In the genomic region with DNA sequence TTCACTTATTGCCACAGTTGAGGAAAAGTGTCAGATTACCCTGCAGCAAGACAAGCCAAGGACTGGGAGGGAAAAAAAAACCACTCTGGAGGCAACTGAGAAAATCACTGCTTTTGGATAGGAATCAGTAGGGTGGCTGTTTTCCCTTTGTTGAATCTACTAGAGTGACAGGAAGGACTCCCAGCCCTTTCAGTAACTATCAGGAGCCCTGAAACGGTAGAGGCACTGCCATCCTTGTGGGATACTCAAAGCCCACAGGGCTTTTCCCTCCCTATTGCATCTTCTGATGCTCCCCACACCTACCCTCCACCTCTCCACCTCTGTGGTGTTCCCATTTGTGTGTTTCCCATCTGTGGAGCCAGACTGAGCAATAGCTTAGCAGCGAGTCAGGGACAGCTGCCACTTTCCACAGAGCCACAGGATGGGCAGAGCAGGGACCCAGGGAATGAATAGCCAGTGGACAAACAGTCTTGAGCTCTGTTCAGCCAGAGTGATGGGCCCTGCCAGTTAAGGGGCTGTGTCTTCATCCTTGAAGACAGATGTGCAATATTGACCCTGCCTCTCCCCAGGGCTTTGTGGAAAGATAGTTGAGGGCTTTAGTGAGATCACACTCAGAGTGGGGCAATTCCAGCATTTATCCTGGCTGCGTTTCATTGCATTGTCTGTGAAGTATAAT, we compare ENCODE assay signal across 12 cellular contexts. TPM values are rescaled to one million over a fixed set of nuclear protein-coding genes. Genes with fewer than 3 reads are reported as not detected.
DNase-seq lines count a peak whose midpoint lies in the region; ATAC-seq, FAIRE-seq and TF ChIP-seq lines count a peak whose summit lies in the region.
"Had no signal": no experiment of that assay in that cellular context is flagged by ENCODE, and none has a peak within 500 bp of the region (broad histone marks: within the 10 kb centered on the region; RNA-seq: fewer than 3 reads in every experiment).

No MANE protein-coding gene starts in this region.

- no peak overlapping the region for H3K4me3 ChIP-seq in NT2/D1 (ENCODE audit: insufficient read length, low read depth)
- no peak overlapping the region for H3K4me3 ChIP-seq in fibroblast of the aortic adventitia (ENCODE audit: low read depth, low read length)
- no peak overlapping the region for H3K4me3 ChIP-seq in osteoblast (ENCODE audit: insufficient read depth, low read length)
- H3K4me3 ChIP-seq: left lung, SJSA1 had no signal

- H3K4me1 ChIP-seq in NT2/D1 (ENCODE audit: insufficient read depth, insufficient read length) (peaks cover 13% of the 10 kb centered on the region), osteoblast (ENCODE audit: insufficient read depth, low read length) (peaks cover 19% of the 10 kb centered on the region)

- FAIRE-seq in RCC 7860 (lab: Jason Lieb, UNC) = no peak

- H3K9ac ChIP-seq in NT2/D1 (ENCODE audit: insufficient read length, low read depth) = peak overlapping the region; percentile 56

- TF ChIP-seq CTCF in fibroblast of the aortic adventitia (IDR thresholded peaks at IDR 0.05; ENCODE audit: insufficient read depth, low read length) (no peak), osteoblast (IDR thresholded peaks at IDR 0.05; ENCODE audit: extremely low read depth, low read depth, low read length) (no peak)

- no peak overlapping the region for H3K27ac ChIP-seq in osteoblast (ENCODE audit: low read depth, low read length)
- H3K27ac ChIP-seq: left lung, SJSA1 had no signal

- no peak for ATAC-seq in HG03342 (IDR thresholded peaks at IDR 0.05; ENCODE audit: unreplicated experiment)
- ATAC-seq: left lung had no signal

- H3K4me2 ChIP-seq in osteoblast (ENCODE audit: insufficient read depth, low read length) = no peak overlapping the region

- no peak overlapping the region for H2AFZ ChIP-seq in osteoblast (ENCODE audit: low read length)

- H3K79me2 ChIP-seq in osteoblast (ENCODE audit: insufficient read depth, low read length) = no peaks in the 10 kb centered on the region

- no peaks in the 10 kb centered on the region for H3K27me3 ChIP-seq in NT2/D1 (ENCODE audit: insufficient read depth, insufficient read length)
- no peaks in the 10 kb centered on the region for H3K27me3 ChIP-seq in osteoblast (ENCODE audit: insufficient read depth, low read length)
- H3K27me3 ChIP-seq: left lung, SJSA1 had no signal

- H3K9me3 ChIP-seq in NT2/D1 (ENCODE audit: insufficient read depth, low read length) (no peaks in the 10 kb centered on the region), osteoblast (ENCODE audit: low read depth, low read length) (no peaks in the 10 kb centered on the region)
- H3K9me3 ChIP-seq: left lung, SJSA1 had no signal

- DNase-seq in NCI-H2081 (lab: John Stamatoyannopoulos, UW) = peak; percentile 27 to 35
- DNase-seq in NCI-H2081 treated with DMSO at 0.1 percent for 48 hours (lab: John Stamatoyannopoulos, UW) = no peak
- peak; percentile 71 for DNase-seq in NT2/D1 (ENCODE audit: low read depth, low spot score)
- DNase-seq in fibroblast of the aortic adventitia (ENCODE audit: low read depth) = peak; percentile 79
- peak; percentile 74 for DNase-seq in osteoblast (ENCODE audit: insufficient read length, low spot score, missing footprints)
- DNase-seq in midbrain (lab: John Stamatoyannopoulos, UW) = no peak
- no peak for DNase-seq in RCC 7860 (ENCODE audit: low spot score)
- DNase-seq: 8988T, left lung, NCI-H526 had no signal

- peaks cover 43% of the 10 kb centered on the region for H4K20me1 ChIP-seq in osteoblast (ENCODE audit: insufficient read depth, low read length)

- H3K36me3 ChIP-seq in NT2/D1 (ENCODE audit: insufficient read depth, insufficient read length, low read length) (peaks cover 36% of the 10 kb centered on the region), osteoblast (ENCODE audit: insufficient read depth, low read length) (peaks cover 6% of the 10 kb centered on the region)

RNA-seq across cellular contexts. Expression of gene UBIAD1, which starts 13.9 kb away (rescaled TPM):
- total RNA-seq in fibroblast of the aortic adventitia (ENCODE audit: low replicate concordance) (2.6 and 11.7 TPM in 2 replicates), osteoblast (10.5 and 11.8 TPM in 2 replicates)

RNA-seq across cellular contexts. Expression of gene MTOR, which starts 24.5 kb away (rescaled TPM):
- 23.1 and 36.3 TPM in 2 replicates for total RNA-seq in fibroblast of the aortic adventitia (ENCODE audit: low replicate concordance)
- 26.5 and 34.0 TPM in 2 replicates for total RNA-seq in osteoblast

Comparison
In these comparisons a context has a peak if more than half of its experiments do, and no peak if none do; other contexts are left out.
1. DNase-seq: peak in NCI-H2081 (2 of 2), NT2/D1 (single experiment), fibroblast of the aortic adventitia (single experiment) and osteoblast (single experiment); none in NCI-H2081 treated with DMSO at 0.1 percent for 48 hours (single experiment), midbrain (single experiment) and RCC 7860 (single experiment).